Comparison of ENCODE assay signal across 1 cellular context in the genomic region with DNA sequence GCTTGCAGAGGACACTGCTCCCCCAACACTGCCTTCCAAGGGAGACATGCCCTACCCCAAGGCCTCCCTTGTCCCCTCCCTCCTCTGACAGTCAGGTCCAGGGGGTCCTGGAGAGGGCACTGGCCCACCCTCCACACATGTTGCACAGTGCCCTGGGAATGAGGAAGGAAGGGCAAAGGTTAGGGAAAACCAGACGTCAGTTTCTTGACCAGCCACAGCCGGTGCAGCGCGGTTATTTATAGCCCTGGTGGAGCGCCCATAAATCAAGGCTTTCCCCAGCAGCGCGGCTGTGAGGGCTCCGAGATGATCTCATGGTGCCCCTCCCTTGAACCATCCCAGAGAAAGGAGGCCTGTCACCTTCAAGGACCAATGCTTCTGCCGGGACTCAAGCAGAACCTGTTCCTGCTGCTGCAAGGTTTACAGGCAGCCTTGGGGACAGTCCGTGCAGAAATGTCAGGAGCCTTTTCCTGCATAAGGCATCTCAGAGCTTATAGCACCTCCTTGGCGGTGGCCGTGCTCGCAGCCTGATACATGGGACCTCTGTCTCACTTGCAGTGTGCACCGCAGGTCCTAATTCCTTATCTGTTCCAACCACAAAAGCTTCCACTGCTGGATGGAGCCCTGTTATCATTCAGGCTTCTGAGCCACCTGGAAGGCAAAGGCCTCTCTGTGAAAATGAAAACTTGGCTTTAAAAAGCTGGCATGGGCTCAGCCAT.
A peak's percentile ranks its signal among the peaks of the same experiment; 100 is the strongest.
TF ChIP-seq lines count a peak whose summit lies in the region.

No MANE protein-coding gene starts in this region.

TF ChIP-seq in K562, 482 proteins besides CTCF, POLR2A, EP300 and RAD21 (continued from another document):
- TF ChIP-seq SMARCC2 (IDR thresholded peaks at IDR 0.05; ENCODE audit: low read depth): peak; percentile 80; the same call in 1 of the 2 replicates
- peak; percentile 78 for TF ChIP-seq SOX6 (IDR thresholded peaks at IDR 0.05)
- no peak for TF ChIP-seq CBX3 (IDR thresholded peaks at IDR 0.05; ENCODE audit: borderline replicate concordance in 1 of 2, low read length in 2 of 2)
- no peak for TF ChIP-seq SETDB1 (IDR thresholded peaks at IDR 0.05; ENCODE audit: low read length)
- TF ChIP-seq HDAC1 (IDR thresholded peaks at IDR 0.05): peak in 1 of 2 experiments; percentile 60; a peak in 2 of 4 replicates
- TF ChIP-seq, protein P1, sequence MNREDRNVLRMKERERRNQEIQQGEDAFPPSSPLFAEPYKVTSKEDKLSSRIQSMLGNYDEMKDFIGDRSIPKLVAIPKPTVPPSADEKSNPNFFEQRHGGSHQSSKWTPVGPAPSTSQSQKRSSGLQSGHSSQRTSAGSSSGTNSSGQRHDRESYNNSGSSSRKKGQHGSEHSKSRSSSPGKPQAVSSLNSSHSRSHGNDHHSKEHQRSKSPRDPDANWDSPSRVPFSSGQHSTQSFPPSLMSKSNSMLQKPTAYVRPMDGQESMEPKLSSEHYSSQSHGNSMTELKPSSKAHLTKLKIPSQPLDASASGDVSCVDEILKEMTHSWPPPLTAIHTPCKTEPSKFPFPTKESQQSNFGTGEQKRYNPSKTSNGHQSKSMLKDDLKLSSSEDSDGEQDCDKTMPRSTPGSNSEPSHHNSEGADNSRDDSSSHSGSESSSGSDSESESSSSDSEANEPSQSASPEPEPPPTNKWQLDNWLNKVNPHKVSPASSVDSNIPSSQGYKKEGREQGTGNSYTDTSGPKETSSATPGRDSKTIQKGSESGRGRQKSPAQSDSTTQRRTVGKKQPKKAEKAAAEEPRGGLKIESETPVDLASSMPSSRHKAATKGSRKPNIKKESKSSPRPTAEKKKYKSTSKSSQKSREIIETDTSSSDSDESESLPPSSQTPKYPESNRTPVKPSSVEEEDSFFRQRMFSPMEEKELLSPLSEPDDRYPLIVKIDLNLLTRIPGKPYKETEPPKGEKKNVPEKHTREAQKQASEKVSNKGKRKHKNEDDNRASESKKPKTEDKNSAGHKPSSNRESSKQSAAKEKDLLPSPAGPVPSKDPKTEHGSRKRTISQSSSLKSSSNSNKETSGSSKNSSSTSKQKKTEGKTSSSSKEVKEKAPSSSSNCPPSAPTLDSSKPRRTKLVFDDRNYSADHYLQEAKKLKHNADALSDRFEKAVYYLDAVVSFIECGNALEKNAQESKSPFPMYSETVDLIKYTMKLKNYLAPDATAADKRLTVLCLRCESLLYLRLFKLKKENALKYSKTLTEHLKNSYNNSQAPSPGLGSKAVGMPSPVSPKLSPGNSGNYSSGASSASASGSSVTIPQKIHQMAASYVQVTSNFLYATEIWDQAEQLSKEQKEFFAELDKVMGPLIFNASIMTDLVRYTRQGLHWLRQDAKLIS (CRISPR knock-in tag; IDR thresholded peaks at IDR 0.05): 0 out of 2 replicates have a peak, but pooled peaks have one; percentile 48
- TF ChIP-seq DMBX1 (CRISPR knock-in tag; IDR thresholded peaks at IDR 0.05; ENCODE audit: borderline replicate concordance): peak; percentile 58; the same call in 1 of the 2 replicates
- TF ChIP-seq PTTG1 (tag; IDR thresholded peaks at IDR 0.05; ENCODE audit: low read depth): no peak
- TF ChIP-seq, protein P2, sequence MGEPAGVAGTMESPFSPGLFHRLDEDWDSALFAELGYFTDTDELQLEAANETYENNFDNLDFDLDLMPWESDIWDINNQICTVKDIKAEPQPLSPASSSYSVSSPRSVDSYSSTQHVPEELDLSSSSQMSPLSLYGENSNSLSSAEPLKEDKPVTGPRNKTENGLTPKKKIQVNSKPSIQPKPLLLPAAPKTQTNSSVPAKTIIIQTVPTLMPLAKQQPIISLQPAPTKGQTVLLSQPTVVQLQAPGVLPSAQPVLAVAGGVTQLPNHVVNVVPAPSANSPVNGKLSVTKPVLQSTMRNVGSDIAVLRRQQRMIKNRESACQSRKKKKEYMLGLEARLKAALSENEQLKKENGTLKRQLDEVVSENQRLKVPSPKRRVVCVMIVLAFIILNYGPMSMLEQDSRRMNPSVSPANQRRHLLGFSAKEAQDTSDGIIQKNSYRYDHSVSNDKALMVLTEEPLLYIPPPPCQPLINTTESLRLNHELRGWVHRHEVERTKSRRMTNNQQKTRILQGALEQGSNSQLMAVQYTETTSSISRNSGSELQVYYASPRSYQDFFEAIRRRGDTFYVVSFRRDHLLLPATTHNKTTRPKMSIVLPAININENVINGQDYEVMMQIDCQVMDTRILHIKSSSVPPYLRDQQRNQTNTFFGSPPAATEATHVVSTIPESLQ (CRISPR knock-in tag; IDR thresholded peaks at IDR 0.05): no peak
- TF ChIP-seq CBFB (CRISPR knock-in tag; IDR thresholded peaks at IDR 0.05): 0 out of 2 replicates have a peak, but pooled peaks have one; percentile 72
- peak; percentile 21 to 35; a peak in 1 of 4 replicates for TF ChIP-seq TRIM24 (IDR thresholded peaks at IDR 0.05)
- TF ChIP-seq L3MBTL2 (IDR thresholded peaks at IDR 0.05): peak; percentile 39; the same call in 1 of the 2 replicates
- TF ChIP-seq PML (IDR thresholded peaks at IDR 0.05; ENCODE audit: low read length): peak; percentile 86
- no peak for TF ChIP-seq ZNF707 (CRISPR knock-in tag; conservative IDR thresholded peaks at IDR 0.05)
- TF ChIP-seq ARID1B (IDR thresholded peaks at IDR 0.05): peak; percentile 93
- TF ChIP-seq, protein P3, sequence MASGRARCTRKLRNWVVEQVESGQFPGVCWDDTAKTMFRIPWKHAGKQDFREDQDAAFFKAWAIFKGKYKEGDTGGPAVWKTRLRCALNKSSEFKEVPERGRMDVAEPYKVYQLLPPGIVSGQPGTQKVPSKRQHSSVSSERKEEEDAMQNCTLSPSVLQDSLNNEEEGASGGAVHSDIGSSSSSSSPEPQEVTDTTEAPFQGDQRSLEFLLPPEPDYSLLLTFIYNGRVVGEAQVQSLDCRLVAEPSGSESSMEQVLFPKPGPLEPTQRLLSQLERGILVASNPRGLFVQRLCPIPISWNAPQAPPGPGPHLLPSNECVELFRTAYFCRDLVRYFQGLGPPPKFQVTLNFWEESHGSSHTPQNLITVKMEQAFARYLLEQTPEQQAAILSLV (tag; IDR thresholded peaks at IDR 0.05): no peak
- TF ChIP-seq, protein P4, sequence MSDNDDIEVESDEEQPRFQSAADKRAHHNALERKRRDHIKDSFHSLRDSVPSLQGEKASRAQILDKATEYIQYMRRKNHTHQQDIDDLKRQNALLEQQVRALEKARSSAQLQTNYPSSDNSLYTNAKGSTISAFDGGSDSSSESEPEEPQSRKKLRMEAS (CRISPR knock-in tag; IDR thresholded peaks at IDR 0.05): peak; percentile 59; the same call in 1 of the 2 replicates
- TF ChIP-seq CCNT2 (IDR thresholded peaks at IDR 0.05; ENCODE audit: borderline replicate concordance, extremely low read depth, insufficient read length, low read depth, low read length): peak; percentile 56
- TF ChIP-seq, protein P5, sequence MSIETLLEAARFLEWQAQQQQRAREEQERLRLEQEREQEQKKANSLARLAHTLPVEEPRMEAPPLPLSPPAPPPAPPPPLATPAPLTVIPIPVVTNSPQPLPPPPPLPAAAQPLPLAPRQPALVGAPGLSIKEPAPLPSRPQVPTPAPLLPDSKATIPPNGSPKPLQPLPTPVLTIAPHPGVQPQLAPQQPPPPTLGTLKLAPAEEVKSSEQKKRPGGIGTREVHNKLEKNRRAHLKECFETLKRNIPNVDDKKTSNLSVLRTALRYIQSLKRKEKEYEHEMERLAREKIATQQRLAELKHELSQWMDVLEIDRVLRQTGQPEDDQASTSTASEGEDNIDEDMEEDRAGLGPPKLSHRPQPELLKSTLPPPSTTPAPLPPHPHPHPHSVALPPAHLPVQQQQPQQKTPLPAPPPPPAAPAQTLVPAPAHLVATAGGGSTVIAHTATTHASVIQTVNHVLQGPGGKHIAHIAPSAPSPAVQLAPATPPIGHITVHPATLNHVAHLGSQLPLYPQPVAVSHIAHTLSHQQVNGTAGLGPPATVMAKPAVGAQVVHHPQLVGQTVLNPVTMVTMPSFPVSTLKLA (conservative IDR thresholded peaks at IDR 0.05): peak in 1 of 2 experiments; percentile 51; a peak in 1 of 4 replicates
- TF ChIP-seq STAT5A (IDR thresholded peaks at IDR 0.05; ENCODE audit: borderline replicate concordance, low read length): peak; percentile 79
- TF ChIP-seq JUND (IDR thresholded peaks at IDR 0.05; ENCODE audit: borderline replicate concordance, low read depth, low read length): peak; percentile 75
- peak; percentile 79; the same call in 2 of the 3 replicates for TF ChIP-seq JUND (tag; IDR thresholded peaks at IDR 0.05; ENCODE audit: borderline replicate concordance, low read depth, low read length)
